Comparison of ENCODE assay signal across 10 cellular contexts in genomic region chr5:150138551-150139265, GRCh38. TPM values are rescaled to one million over a fixed set of nuclear protein-coding genes. Genes with fewer than 3 reads are reported as not detected.
DNase-seq lines count a peak whose midpoint lies in the region; ATAC-seq and TF ChIP-seq lines count a peak whose summit lies in the region.
"Had no signal": no experiment of that assay in that cellular context is flagged by ENCODE, and none has a peak within 500 bp of the region (broad histone marks: within the 10 kb centered on the region; RNA-seq: fewer than 3 reads in every experiment).

No MANE protein-coding gene starts in this region.

- ATAC-seq in mucosa of descending colon, result peak; percentile 27
- ATAC-seq in foreskin keratinocyte, result no peak
- no peak for ATAC-seq in HG03565 (IDR thresholded peaks at IDR 0.05; ENCODE audit: unreplicated experiment)
- ATAC-seq: HCT116 had no signal

- no peaks in the 10 kb centered on the region for H3K9me3 ChIP-seq in mucosa of descending colon

- H3K36me3 ChIP-seq in mucosa of descending colon (ENCODE audit: low read depth), result no peaks in the 10 kb centered on the region

- H3K4me1 ChIP-seq in mucosa of descending colon (ENCODE audit: low read depth) (peaks cover 3% of the 10 kb centered on the region), foreskin keratinocyte (no peaks in the 10 kb centered on the region)

- no peaks in the 10 kb centered on the region for H3K27me3 ChIP-seq in foreskin keratinocyte

- intact Hi-C loops in mucosa of descending colon (cut with DNase I, micrococcal nuclease), result no loop called here

- no peak for TF ChIP-seq CTCF in epithelial cell of proximal tubule (conservative IDR thresholded peaks at IDR 0.05; ENCODE audit: low read depth, low read length)
- TF ChIP-seq CTCF in mucosa of descending colon (IDR thresholded peaks at IDR 0.05), result no peak
- TF ChIP-seq CTCF in foreskin keratinocyte (conservative IDR thresholded peaks at IDR 0.05), result no peak

- DNase-seq in NCI-H460 (ENCODE audit: extremely low read depth, low read depth), result peak; percentile 50
- peak; percentile 6 for DNase-seq in epithelial cell of proximal tubule (ENCODE audit: low read depth)
- DNase-seq in mucosa of descending colon, result peak in 1 of 3 donors; percentile 47
- DNase-seq in ureter (ENCODE audit: low spot score), result peak; percentile 85
- DNase-seq in stimulated activated CD4-positive, alpha-beta T cell treated with anti-CD3 and anti-CD28 coated beads, Interleukin-15, amount 100 ng/mL, for 24 hours, result no peak
- no peak for DNase-seq in foreskin keratinocyte

- H3K27ac ChIP-seq in foreskin keratinocyte, result no peak overlapping the region
- H3K27ac ChIP-seq: PC-9 had no signal

- no peak overlapping the region for H3K4me3 ChIP-seq in epithelial cell of proximal tubule (ENCODE audit: low read depth, low read length)
- no peak overlapping the region for H3K4me3 ChIP-seq in mucosa of descending colon
- H3K4me3 ChIP-seq: PC-9 had no signal

RNA-seq across cellular contexts. Expression of gene PDGFRB, which starts 16.9 kb away (rescaled TPM):
- total RNA-seq in NCI-H460 (2014; rRNA removed; shearing (Covaris generic)), result 1.7 and 2.4 TPM in 2 replicates
- 1.9 and 4.8 TPM in 2 replicates for polyA plus RNA-seq in NCI-H460 (2014; cell fraction: nucleus; rRNA removed)
- total RNA-seq in epithelial cell of proximal tubule, result 2.2 and 4.6 TPM in 2 replicates
- 10 to 100 TPM; 13.9 to 61.5 (median 27.1) TPM for total RNA-seq in mucosa of descending colon
- total RNA-seq in ureter, result 108 TPM
- not detected in 2 replicates for total RNA-seq in foreskin keratinocyte
- polyA plus RNA-seq in foreskin keratinocyte, result not detected in 2 replicates
- total RNA-seq: PC-9 had no signal

RNA-seq across cellular contexts. Expression of gene CDX1, which starts 27.9 kb away (rescaled TPM):
- total RNA-seq in NCI-H460 (2014; rRNA removed; shearing (Covaris generic)), result not detected in 2 replicates
- not detected in 2 replicates for polyA plus RNA-seq in NCI-H460 (2014; cell fraction: nucleus; rRNA removed)
- total RNA-seq in epithelial cell of proximal tubule (not detected in 2 replicates), mucosa of descending colon (100 to 1,000 TPM; 140 to 306 (median 302) TPM), ureter (not detected), foreskin keratinocyte (not detected in 2 replicates)
- not detected in 2 replicates for polyA plus RNA-seq in foreskin keratinocyte
- total RNA-seq: PC-9, subcutaneous adipose tissue had no signal

RNA-seq across cellular contexts. Expression of gene SLC6A7, which starts 51.2 kb away (rescaled TPM):
- total RNA-seq in NCI-H460 (2014; rRNA removed; shearing (Covaris generic)), result 1.6 TPM in 2 replicates
- 1.1 and 3.4 TPM in 2 replicates for polyA plus RNA-seq in NCI-H460 (2014; cell fraction: nucleus; rRNA removed)
- total RNA-seq in epithelial cell of proximal tubule (not detected in 2 replicates), mucosa of descending colon (10 to 100 TPM; 15.2 to 26.4 (median 18.9) TPM), ureter (0.10 TPM), foreskin keratinocyte (not detected in 2 replicates)
- polyA plus RNA-seq in foreskin keratinocyte, result not detected in 2 replicates
- total RNA-seq: PC-9 had no signal

RNA-seq across cellular contexts. Expression of gene CSF1R, which starts 52.4 kb away (rescaled TPM):
- not detected in 2 replicates for total RNA-seq in NCI-H460 (2014; rRNA removed; shearing (Covaris generic))
- polyA plus RNA-seq in NCI-H460 (2014; cell fraction: nucleus; rRNA removed), result not detected in 2 replicates
- total RNA-seq in epithelial cell of proximal tubule, result not detected in 2 replicates
- total RNA-seq in mucosa of descending colon, result 10 to 100 TPM in 2 of 3 donors, 1 to 10 TPM in 1; 9.0 to 39.0 (median 20.4) TPM
- total RNA-seq in ureter, result 16.9 TPM
- total RNA-seq in foreskin keratinocyte, result not detected in 2 replicates
- polyA plus RNA-seq in foreskin keratinocyte, result 0.02 TPM in 1 of 2 replicates, not detected in the other

Comparison
In these comparisons a context has a peak if more than half of its experiments do, and no peak if none do; other contexts are left out.
1. DNase-seq: peak in NCI-H460 (single experiment), epithelial cell of proximal tubule (single experiment) and ureter (single experiment); none in stimulated activated CD4-positive, alpha-beta T cell treated with anti-CD3 and anti-CD28 coated beads, Interleukin-15, amount 100 ng/mL, for 24 hours (single experiment) and foreskin keratinocyte (0 of 2).
2. RNA of gene CDX1, which starts 27.9 kb away (total RNA-seq): 140 to 306 TPM in mucosa of descending colon; not detected in epithelial cell of proximal tubule, not detected in NCI-H460, not detected in ureter (single experiment) and not detected in foreskin keratinocyte; every median in the first group is over 100 times any median in the second.